In genomic region chr5:37721447-37721871, GRCh38 we compare ENCODE assay signal across 8 cellular contexts.
DNase-seq lines count a peak whose midpoint lies in the region; ATAC-seq and TF ChIP-seq lines count a peak whose summit lies in the region.

No MANE protein-coding gene starts in this region.

- peaks cover 6 to 7% of the 10 kb centered on the region in 2 donors for H3K36me3 Mint-ChIP-seq in activated T-cell treated with anti-CD3 and anti-CD28 coated beads, Interleukin-2, amount 50 U/mL, for 72 hours (ENCODE audit: insufficient read depth in 2 of 2)

- no peak overlapping the region for H3K27ac ChIP-seq in RWPE1

- H3K27ac Mint-ChIP-seq in activated T-cell treated with anti-CD3 and anti-CD28 coated beads, Interleukin-2, amount 50 U/mL, for 72 hours: no peak overlapping the region

- H3K27me3 Mint-ChIP-seq in activated T-cell treated with anti-CD3 and anti-CD28 coated beads, Interleukin-2, amount 50 U/mL, for 72 hours (ENCODE audit: low read depth): peaks cover 7% of the 10 kb centered on the region

- DNase-seq in CD1c-positive myeloid dendritic cell (ENCODE audit: extremely low spot score) (peak; percentile 22), RWPE1 (ENCODE audit: low spot score) (no peak), iPS-NIHi7 (ENCODE audit: extremely low spot score) (no peak), midbrain (lab: John Stamatoyannopoulos, UW) (no peak), DMS53 (lab: John Stamatoyannopoulos, UW) (no peak)
- peak; percentile 59 to 64 for DNase-seq in activated T-cell treated with anti-CD3 and anti-CD28 coated beads, Interleukin-2, amount 50 U/mL, for 72 hours

- no peak for TF ChIP-seq CTCF in RWPE1 (conservative IDR thresholded peaks at IDR 0.05; ENCODE audit: low read depth)

- H3K9me3 Mint-ChIP-seq in activated T-cell treated with anti-CD3 and anti-CD28 coated beads, Interleukin-2, amount 50 U/mL, for 72 hours: no peaks in the 10 kb centered on the region

- H3K4me3 Mint-ChIP-seq in activated T-cell treated with anti-CD3 and anti-CD28 coated beads, Interleukin-2, amount 50 U/mL, for 72 hours: peak overlapping the region; percentile 20 to 66

- CTCF ChIA-PET in RWPE1 (lab: Yijun Ruan, JAX): interaction anchor here (0.6 kb wide), 2 partner anchors 125 to 209 kb away, joined by 3 read pairs; no protein-coding TSS in a partner anchor

- POLR2A ChIA-PET in RWPE1 (lab: Yijun Ruan, JAX; ENCODE audit: low non-redundant PET): no interaction called here

- peaks cover 45% of the 10 kb centered on the region for H3K4me1 Mint-ChIP-seq in activated T-cell treated with anti-CD3 and anti-CD28 coated beads, Interleukin-2, amount 50 U/mL, for 72 hours (ENCODE audit: low read depth)

- ATAC-seq in GM19351 (IDR thresholded peaks at IDR 0.05; ENCODE audit: unreplicated experiment): peak; percentile 66
- peak; percentile 53 for ATAC-seq in HG03108 (IDR thresholded peaks at IDR 0.05; ENCODE audit: unreplicated experiment)
- peak; percentile 63 to 71 for ATAC-seq in activated T-cell treated with anti-CD3 and anti-CD28 coated beads, Interleukin-2, amount 50 U/mL, for 72 hours (replicated peaks in 1 of 2)

Comparison
In these comparisons a context has a peak if more than half of its experiments do, and no peak if none do; other contexts are left out.
1. DNase-seq: peak in CD1c-positive myeloid dendritic cell (single experiment) and activated T-cell treated with anti-CD3 and anti-CD28 coated beads, Interleukin-2, amount 50 U/mL, for 72 hours (2 of 2); none in RWPE1 (single experiment), iPS-NIHi7 (single experiment), midbrain (single experiment) and DMS53 (single experiment).
2. Peak in every context shown above with its lines, with median percentiles within 50 percentile points of each other: ATAC-seq.